Comparison of ENCODE assay signal across 20 cellular contexts in genomic region chr1:39877980-39878956, GRCh38. TPM values are rescaled to one million over a fixed set of nuclear protein-coding genes. Genes with fewer than 3 reads are reported as not detected.
A peak's percentile ranks its signal among the peaks of the same experiment; 100 is the strongest.
DNase-seq lines count a peak whose midpoint lies in the region; ATAC-seq and TF ChIP-seq lines count a peak whose summit lies in the region.
"Had no signal": no experiment of that assay in that cellular context is flagged by ENCODE, and none has a peak within 500 bp of the region (broad histone marks: within the 10 kb centered on the region; RNA-seq: fewer than 3 reads in every experiment).

No MANE protein-coding gene starts in this region.

- peaks cover 51% of the 10 kb centered on the region for H3K79me2 ChIP-seq in mesendoderm (ENCODE audit: control insufficient read depth, insufficient read depth, low read length)

- H4K5ac ChIP-seq in mesendoderm (ENCODE audit: low read length) = no peak overlapping the region

- H2BK120ac ChIP-seq in mesendoderm (ENCODE audit: low read depth, low read length) = no peak overlapping the region

- H3K79me1 ChIP-seq in mesendoderm (ENCODE audit: low read length) = peaks cover 5% of the 10 kb centered on the region

- H3K56ac ChIP-seq in mesendoderm (ENCODE audit: low read length) = no peak overlapping the region

- H3K27ac Mint-ChIP-seq in CD14-positive monocyte = peak overlapping the region in 6 of 7 donors; percentile 67 to 95 (median 86)
- H3K27ac Mint-ChIP-seq: natural killer cell had no signal

- H3K23ac ChIP-seq in mesendoderm (ENCODE audit: low read length) = no peak overlapping the region

- intact Hi-C loops in CD14-positive monocyte (cut with micrococcal nuclease) = no loop called here
- intact Hi-C loops in dorsolateral prefrontal cortex (cut with DNase I) = loop anchor here in 1 of 2 donors (5.0 kb wide), 1 partner anchor 36 kb away; no protein-coding TSS in a partner anchor

- peaks cover 6 to 12% of the 10 kb centered on the region in 2 donors for H3K36me3 Mint-ChIP-seq in CD14-positive monocyte
- H3K36me3 Mint-ChIP-seq: natural killer cell had no signal

- H3K27me3 Mint-ChIP-seq in CD14-positive monocyte (ENCODE audit: low read depth in 3 of 3) = peaks cover 0 to 2% (median 2%) of the 10 kb centered on the region in 3 donors

- H3K4me1 Mint-ChIP-seq in CD14-positive monocyte = peaks cover 71% of the 10 kb centered on the region

- no peak for ATAC-seq in HG03159 (IDR thresholded peaks at IDR 0.05; ENCODE audit: unreplicated experiment)
- ATAC-seq in stimulated activated naive CD8-positive, alpha-beta T cell treated with anti-CD3 and anti-CD28 coated beads, Interleukin-15, Interleukin-2, amounts not matched to agents 100 U/mL and 50 U/mL, for 24 hours = no peak
- no peak for ATAC-seq in foreskin keratinocyte
- ATAC-seq: esophagus mucosa, HCT116, natural killer cell had no signal

- no peak overlapping the region for H3K9ac ChIP-seq in mesendoderm (ENCODE audit: low read length)
- H3K9ac ChIP-seq: KMS-11 had no signal

- H3K27me3 ChIP-seq in dorsolateral prefrontal cortex = no peaks in the 10 kb centered on the region
- H3K27me3 ChIP-seq in mesendoderm (ENCODE audit: insufficient read depth, low read length, poor library complexity) = no peaks in the 10 kb centered on the region
- no peaks in the 10 kb centered on the region for H3K27me3 ChIP-seq in foreskin keratinocyte

- no peak overlapping the region for H3K4me2 ChIP-seq in mesendoderm (ENCODE audit: low read length)
- H3K4me2 ChIP-seq: KMS-11 had no signal

- TF ChIP-seq CTCF in CD14-positive monocyte (IDR thresholded peaks at IDR 0.05) (no peak), LNCaP clone FGC (IDR thresholded peaks at IDR 0.05; ENCODE audit: control insufficient read depth, extremely low read depth, insufficient read depth) (no peak), dorsolateral prefrontal cortex (IDR thresholded peaks at IDR 0.05 in 54 of 56, conservative IDR thresholded peaks at IDR 0.05 in 2 of 56; ENCODE audit: low read depth in 1 of 56, partially characterized antibody in 56 of 56) (peak in 1 of 56 donors; percentile 10), foreskin keratinocyte (conservative IDR thresholded peaks at IDR 0.05) (no peak)

- DNase-seq in CD14-positive monocyte (ENCODE audit: low spot score) (no peak), LNCaP clone FGC (ENCODE audit: low read depth) (no peak), dorsolateral prefrontal cortex (no peak), mesendoderm (peak; percentile 45), NCI-H2171 treated with DMSO at 0.1 percent for 48 hours (lab: John Stamatoyannopoulos, UW) (no peak), foreskin keratinocyte (no peak)
- DNase-seq in stimulated activated naive CD8-positive, alpha-beta T cell treated with anti-CD3 and anti-CD28 coated beads, Interleukin-15, Interleukin-2, amounts not matched to agents 100 U/mL and 50 U/mL, for 24 hours = no peak
- DNase-seq: activated CD4-positive, alpha-beta T cell treated with anti-CD3 and anti-CD28 coated beads for 48 hours; activated T-cell treated with anti-CD3 and anti-CD28 coated beads, Interleukin-2, amount 50 U/mL, for 48 hours; cortex of kidney; natural killer cell; NCI-H146; NCI-H69; stimulated activated naive CD4-positive, alpha-beta T cell treated with Interleukin-2 at 50 U/mL for 16 hours; T-helper 2 cell had no signal

- no peak overlapping the region for H2BK5ac ChIP-seq in mesendoderm (ENCODE audit: low read length)

- H3K36me3 ChIP-seq in mesendoderm (ENCODE audit: control insufficient read depth, insufficient read depth, low read length) = no peaks in the 10 kb centered on the region

- peaks cover 0 to 2% (median 0%) of the 10 kb centered on the region in 7 donors for H3K9me3 Mint-ChIP-seq in CD14-positive monocyte
- H3K9me3 Mint-ChIP-seq: natural killer cell had no signal

- WGBS in mesendoderm (ENCODE audit: extremely low coverage, insufficient coverage, low lambda C conversion rate) = no CpG with 5 or more reads among the region's 2 CpGs

- H2AK5ac ChIP-seq in mesendoderm (ENCODE audit: low read length) = no peak overlapping the region

- no peak overlapping the region for H3K4me3 Mint-ChIP-seq in CD14-positive monocyte
- H3K4me3 Mint-ChIP-seq: natural killer cell had no signal

- H3K27ac ChIP-seq in dorsolateral prefrontal cortex = peak overlapping the region; percentile 33 to 93 (median 82)
- no peak overlapping the region for H3K27ac ChIP-seq in mesendoderm (ENCODE audit: low read depth, low read length)
- H3K27ac ChIP-seq in foreskin keratinocyte = no peak overlapping the region
- H3K27ac ChIP-seq: KMS-11, RWPE1 had no signal

- H3K18ac ChIP-seq in mesendoderm (ENCODE audit: low read length) = no peak overlapping the region

- H3K4ac ChIP-seq in mesendoderm (ENCODE audit: low read depth, low read length) = no peak overlapping the region

- H4K8ac ChIP-seq in mesendoderm (ENCODE audit: low read depth, low read length) = no peak overlapping the region

- H3K4me1 ChIP-seq in mesendoderm (ENCODE audit: control insufficient read depth, low read depth, low read length) (peaks cover 6% of the 10 kb centered on the region), foreskin keratinocyte (peaks cover 11% of the 10 kb centered on the region)

- H3K4me3 ChIP-seq in LNCaP clone FGC (ENCODE audit: low read depth, low read length) (0 out of 2 replicates have a peak overlapping the region, but pooled peaks have one; percentile 22), dorsolateral prefrontal cortex (peak overlapping the region in 15 of 59 donors; percentile 2 to 37 (median 18)), mesendoderm (ENCODE audit: low read length) (no peak overlapping the region)

- no peak overlapping the region for H2BK15ac ChIP-seq in mesendoderm (replicated peaks; ENCODE audit: low read depth)

RNA-seq across cellular contexts. Expression of gene TRIT1, which starts 5.0 kb away (rescaled TPM):
- polyA plus RNA-seq in CD14-positive monocyte (10 to 100 TPM; 14.5 to 15.8 TPM), foreskin keratinocyte (15.9 and 17.0 TPM in 2 replicates)
- total RNA-seq in dorsolateral prefrontal cortex (10 to 100 TPM; 16.5 to 42.2 (median 27.3) TPM), foreskin keratinocyte (23.9 and 25.8 TPM in 2 replicates)
- polyA plus RNA-seq in mesendoderm (2013, experiment 1 of 2) = 27.2 TPM
- 29.5 TPM for polyA plus RNA-seq in mesendoderm (2013, experiment 2 of 2)

RNA-seq across cellular contexts. Expression of gene MYCL, which starts 23.4 kb away (rescaled TPM):
- polyA plus RNA-seq in CD14-positive monocyte = 10 to 100 TPM; 74.7 to 84.0 TPM
- total RNA-seq in dorsolateral prefrontal cortex = 1 to 10 TPM in 118 of 120 experiments, under 1 TPM in 2; 0.88 to 5.6 (median 2.3) TPM
- polyA plus RNA-seq in mesendoderm (2013, experiment 1 of 2) = 15.3 TPM
- 15.0 TPM for polyA plus RNA-seq in mesendoderm (2013, experiment 2 of 2)
- 5.6 and 6.1 TPM in 2 replicates for total RNA-seq in foreskin keratinocyte
- polyA plus RNA-seq in foreskin keratinocyte = 3.3 TPM in 2 replicates

Comparison
In these comparisons a context has a peak if more than half of its experiments do, and no peak if none do; other contexts are left out.
1. H3K27ac ChIP-seq: peak in dorsolateral prefrontal cortex (59 of 59); none in mesendoderm (single experiment) and foreskin keratinocyte (single experiment).